Comparison of ENCODE assay signal across 14 cellular contexts in the genomic region with DNA sequence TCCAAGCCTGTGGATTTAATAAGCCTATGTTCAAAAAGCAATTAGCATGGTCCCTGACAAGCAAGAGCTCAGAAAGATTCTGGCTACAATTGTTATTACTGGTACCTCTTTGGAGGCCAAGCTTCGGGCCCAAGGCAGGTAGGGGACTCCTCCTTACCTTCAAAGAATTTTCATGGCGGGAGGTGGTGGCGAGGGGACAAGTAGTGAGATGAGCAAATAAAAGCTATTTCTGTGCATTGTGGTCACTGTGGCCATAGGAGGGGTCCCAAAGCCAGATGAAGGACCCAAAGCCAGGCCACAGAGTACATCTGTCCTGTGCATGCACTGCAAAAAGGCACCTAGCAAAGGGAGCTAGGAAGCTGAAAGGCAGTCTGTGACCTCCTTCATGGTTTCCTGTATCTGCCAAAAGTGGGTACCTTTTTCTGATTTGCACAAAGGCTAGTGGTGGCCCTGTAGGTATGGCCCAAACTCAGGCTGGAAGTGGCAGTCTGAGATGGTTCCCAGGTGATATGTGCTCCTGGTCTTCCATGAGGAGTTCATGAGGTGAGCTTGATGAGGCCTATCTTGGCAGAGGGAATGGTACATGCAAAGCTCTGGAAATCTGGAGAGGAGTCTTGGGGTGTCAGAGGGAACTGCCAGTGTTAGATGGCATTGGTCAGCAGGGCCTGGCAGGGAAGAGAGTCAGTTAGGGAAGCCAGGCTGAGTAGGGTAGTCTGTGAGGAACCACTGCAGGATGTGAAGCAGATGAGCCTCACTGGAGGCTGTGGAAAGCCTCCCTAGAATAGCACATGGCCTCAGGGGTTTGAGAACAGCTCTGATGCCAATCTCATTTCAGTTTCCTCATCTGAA. TPM values are rescaled to one million over a fixed set of nuclear protein-coding genes. Genes with fewer than 3 reads are reported as not detected.
DNase-seq lines count a peak whose midpoint lies in the region; ATAC-seq and TF ChIP-seq lines count a peak whose summit lies in the region.
"Had no signal": no experiment of that assay in that cellular context is flagged by ENCODE, and none has a peak within 500 bp of the region (broad histone marks: within the 10 kb centered on the region; RNA-seq: fewer than 3 reads in every experiment).

No MANE protein-coding gene starts in this region.

- ATAC-seq in left ventricle myocardium superior (no peak), Right ventricle myocardium superior (ENCODE audit: poor library complexity) (no peak), body of pancreas (no peak), HG03097 (IDR thresholded peaks at IDR 0.05; ENCODE audit: low FRiP score, unreplicated experiment) (no peak), HG03439 (IDR thresholded peaks at IDR 0.05; ENCODE audit: unreplicated experiment) (no peak), GM19452 (IDR thresholded peaks at IDR 0.05; ENCODE audit: unreplicated experiment) (no peak)
- ATAC-seq: K562 had no signal

- TF ChIP-seq CTCF in body of pancreas (IDR thresholded peaks at IDR 0.05): no peak

- H3K27me3 ChIP-seq in body of pancreas: no peaks in the 10 kb centered on the region

- DNase-seq in left ventricle myocardium superior (peak; percentile 4), Right ventricle myocardium superior (no peak), body of pancreas (peak in 2 of 4 donors; percentile 4 to 9), myocyte (ENCODE audit: low read depth) (peak; percentile 10), kidney tubule cell (ENCODE audit: low spot score) (no peak)
- DNase-seq: DMS79 treated with DMSO at 0.1 percent for 48 hours, midbrain, NCI-H1694, NCI-H82, SHP77 had no signal

- no peak overlapping the region for H3K4me3 ChIP-seq in body of pancreas
- H3K4me3 ChIP-seq: K562 had no signal

- WGBS in body of pancreas, 2 donors: 77 to 92% methylated on average over 3 of the region's 3 CpGs

- no peak for TF ChIP-seq POLR2A in body of pancreas (IDR thresholded peaks at IDR 0.05)

- no peaks in the 10 kb centered on the region for H3K9me3 ChIP-seq in body of pancreas

- intact Hi-C loops in left ventricle myocardium superior (cut with micrococcal nuclease) (no loop called here), Right ventricle myocardium superior (cut with DNase I) (loop anchor here (5.0 kb wide), 1 partner anchor 37 kb away; no protein-coding TSS in a partner anchor), body of pancreas (cut with DNase I) (no loop called here)

- H3K36me3 ChIP-seq in body of pancreas (replicated peaks in 1 of 2; ENCODE audit: insufficient read depth in 1 of 2, low read depth in 2 of 2): no peaks in the 10 kb centered on the region

- H3K27ac ChIP-seq in body of pancreas: peak overlapping the region; percentile 77 to 86 (median 83)

- H3K4me1 ChIP-seq in body of pancreas: peaks cover 62% of the 10 kb centered on the region

RNA-seq across cellular contexts. Expression of gene CXXC5, which starts 3.3 kb away (rescaled TPM):
- total RNA-seq in left ventricle myocardium superior (75.7 TPM), Right ventricle myocardium superior (67.3 TPM), body of pancreas (10 to 100 TPM; 86.6 to 87.7 TPM), myocyte (246 and 253 TPM in 2 replicates)
- polyA plus RNA-seq in myocyte (2012): 186 TPM

Comparison
In these comparisons a context has a peak if more than half of its experiments do, and no peak if none do; other contexts are left out.
1. DNase-seq: peak in left ventricle myocardium superior (single experiment) and myocyte (single experiment); none in Right ventricle myocardium superior (single experiment) and kidney tubule cell (single experiment).